ENCODE assay signal across 27 cellular contexts in the genomic region with DNA sequence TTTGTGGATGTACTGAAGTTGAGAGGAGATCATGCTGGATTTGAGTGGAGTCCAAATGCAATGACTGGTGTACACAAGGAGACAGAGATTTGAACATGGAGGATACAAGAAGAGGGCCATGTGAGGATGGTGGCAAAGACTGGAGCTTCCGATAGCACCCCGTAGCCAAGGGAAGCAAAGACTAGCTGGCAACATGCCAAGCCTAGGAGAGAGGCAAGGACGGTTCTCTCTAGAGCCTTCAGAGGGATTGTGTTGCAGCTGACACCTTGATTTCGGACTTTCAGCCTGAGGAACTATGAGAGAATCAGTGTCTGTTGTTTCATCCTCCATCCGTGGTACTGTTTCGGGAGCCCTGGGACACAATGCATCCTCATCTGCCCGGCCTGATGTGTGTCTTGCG.
"Had no signal": no experiment of that assay in that cellular context is flagged by ENCODE, and none has a peak within 500 bp of the region (broad histone marks: within the 10 kb centered on the region; RNA-seq: fewer than 3 reads in every experiment).

No MANE protein-coding gene starts in this region.

- H3K27me3 ChIP-seq: neural progenitor cell, ovary, suprapubic skin, testis, tibial artery, transverse colon, upper lobe of right lung, uterus had no signal

- H3K4me2 ChIP-seq: neural progenitor cell, smooth muscle cell had no signal

- H3K9ac ChIP-seq: neural progenitor cell, parathyroid adenoma had no signal

- ATAC-seq: natural killer cell; psoas muscle; right cardiac atrium; sciatic nerve; stimulated activated memory B cell treated with anti-CD40 and anti-IgM and Interleukin-4, amounts not matched to agents 10 μg/mL and 1 μg/mL and 100 μg/mL, for 72 hours; stimulated activated naive CD8-positive, alpha-beta T cell treated with anti-CD3 and anti-CD28 coated beads, Interleukin-15, amount 100 ng/mL, for 72 hours; stimulated activated naive CD8-positive, alpha-beta T cell treated with anti-CD3 and anti-CD28 coated beads, Interleukin-15, Interleukin-2, amounts not matched to agents 100 U/mL and 50 U/mL, for 24 hours; upper lobe of right lung had no signal

- H3K27ac ChIP-seq: neural progenitor cell, ovary, parathyroid adenoma, psoas muscle, skin epidermis, spleen, suprapubic skin, testis, tibial artery, transverse colon, upper lobe of right lung, uterus had no signal

- H2AFZ ChIP-seq: neural progenitor cell, parathyroid adenoma had no signal

- H3K9me3 ChIP-seq: ovary, psoas muscle, testis, tibial artery, transverse colon, upper lobe of right lung, uterus had no signal

- H3K4me1 ChIP-seq: parathyroid adenoma, psoas muscle, spleen, suprapubic skin, testis, tibial artery, transverse colon, upper lobe of right lung, uterus had no signal

- H3K79me2 ChIP-seq: parathyroid adenoma had no signal

- H3K4me3 ChIP-seq: neural progenitor cell, ovary, psoas muscle, skin epidermis, smooth muscle cell, spleen, suprapubic skin, testis, tibial artery, transverse colon, upper lobe of right lung, uterus had no signal

- H3K36me3 ChIP-seq: neural progenitor cell, ovary, spleen, suprapubic skin, tibial artery, transverse colon, upper lobe of right lung, uterus had no signal

- DNase-seq: natural killer cell; occipital lobe; ovary; posterior cingulate gyrus; psoas muscle; right cardiac atrium; spleen; stimulated activated CD4-positive, alpha-beta T cell treated with anti-CD3 and anti-CD28 coated beads, Interleukin-12 subunit alpha, Interleukin-12 subunit beta, amount 100 ng/mL, for 4 hours; stimulated activated CD4-positive, alpha-beta T cell treated with anti-CD3 and anti-CD28 coated beads, Interleukin-1b, Interleukin-23, amount 100 ng/mL, for 48 hours; stimulated activated CD4-positive, alpha-beta T cell treated with anti-CD3 and anti-CD28 coated beads, Interleukin-4, amount 100 ng/mL, for 1 hour; stimulated activated CD4-positive, alpha-beta T cell treated with anti-CD3 and anti-CD28 coated beads, Interleukin-4, amount 100 ng/mL, for 4 hours; stimulated activated CD8-positive, alpha-beta memory T cell treated with anti-CD3 and anti-CD28 coated beads, Interleukin-4, amount 100 ng/mL, for 48 hours; stimulated activated naive CD4-positive, alpha-beta T cell; stimulated activated naive CD8-positive, alpha-beta T cell treated with anti-CD3 and anti-CD28 coated beads, Interleukin-15, amount 100 ng/mL, for 72 hours; stimulated activated naive CD8-positive, alpha-beta T cell treated with anti-CD3 and anti-CD28 coated beads, Interleukin-15, Interleukin-2, amounts not matched to agents 100 U/mL and 50 U/mL, for 24 hours; testis; tibial artery; transverse colon; upper lobe of right lung; uterus had no signal
